16 cellular contexts compared by ENCODE assay signal in the genomic region with DNA sequence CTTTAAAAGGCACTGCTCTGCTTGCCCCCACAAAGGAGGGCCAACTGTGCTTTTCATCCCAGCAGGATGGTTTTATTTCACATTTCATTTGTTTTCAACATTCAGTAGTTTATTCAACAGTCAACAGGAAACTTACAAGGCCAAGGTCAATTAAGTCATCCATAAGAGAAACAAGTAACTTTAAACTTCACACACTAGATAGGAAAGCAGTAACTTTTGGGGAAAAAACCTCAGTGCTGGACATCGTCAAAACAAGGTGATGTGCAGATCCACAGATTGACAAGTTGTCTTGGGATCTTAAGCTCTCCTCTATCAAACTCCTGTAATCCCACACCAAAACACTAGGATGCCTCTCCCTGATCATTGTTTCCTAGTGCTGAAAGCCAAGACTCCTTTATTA. TPM values are rescaled to one million over a fixed set of nuclear protein-coding genes. Genes with fewer than 3 reads are reported as not detected.
A peak's percentile ranks its signal among the peaks of the same experiment; 100 is the strongest.
DNase-seq lines count a peak whose midpoint lies in the region; ATAC-seq, FAIRE-seq and TF ChIP-seq lines count a peak whose summit lies in the region.
"Had no signal": no experiment of that assay in that cellular context is flagged by ENCODE, and none has a peak within 500 bp of the region (broad histone marks: within the 10 kb centered on the region; RNA-seq: fewer than 3 reads in every experiment).

No MANE protein-coding gene starts in this region.

- H3K4me3 ChIP-seq in BE2C (ENCODE audit: low read depth, low read length), result no peak overlapping the region
- H3K4me3 ChIP-seq in GM12878, result no peak overlapping the region
- H3K4me3 ChIP-seq in neural progenitor cell, result no peak overlapping the region
- H3K4me3 ChIP-seq: thoracic aorta had no signal

- no peak for DNase-seq in BE2C
- no peak for DNase-seq in HFFc6
- no peak for DNase-seq in GM12878 (ENCODE audit: low read depth, low spot score)
- no peak for DNase-seq in neural progenitor cell (ENCODE audit: low spot score)
- DNase-seq in cerebellum (ENCODE audit: low spot score), result no peak
- DNase-seq in NCI-H446 treated with DMSO at 0.1 percent for 48 hours (lab: John Stamatoyannopoulos, UW), result no peak
- no peak for DNase-seq in DMS79 treated with DMSO at 0.1 percent for 48 hours (lab: John Stamatoyannopoulos, UW)
- DNase-seq: activated CD4-positive, alpha-beta T cell treated with anti-CD3 and anti-CD28 coated beads for 1 hour; activated gamma-delta T cell; anterior cingulate cortex; COR-L47; effector memory CD8-positive, alpha-beta T cell; NCI-H1436 treated with DMSO at 0.1 percent for 48 hours; T-helper 9 cell had no signal

- RAD21 ChIA-PET in GM12878 (lab: Charles Lee; ENCODE audit: unreplicated experiment), result interaction anchor here (0.8 kb wide), 1 partner anchor 9 kb away, joined by 3 read pairs; no protein-coding TSS in a partner anchor

- peaks cover 70% of the 10 kb centered on the region for H3F3A ChIP-seq in neural progenitor cell (ENCODE audit: low read depth)

- H3K4me1 Mint-ChIP-seq in HFFc6 (ENCODE audit: low read depth), result peaks cover 27% of the 10 kb centered on the region
- peaks cover 13% of the 10 kb centered on the region for H3K4me1 Mint-ChIP-seq in neural progenitor cell

- ATAC-seq in GM12878 (no peak), HG03469 (IDR thresholded peaks at IDR 0.05; ENCODE audit: unreplicated experiment) (no peak)
- ATAC-seq: effector memory CD8-positive, alpha-beta T cell had no signal

- no peaks in the 10 kb centered on the region for H3K27me3 Mint-ChIP-seq in HFFc6 (ENCODE audit: insufficient read depth)
- peaks cover 3% of the 10 kb centered on the region for H3K27me3 Mint-ChIP-seq in neural progenitor cell (ENCODE audit: insufficient read depth, low read depth)
- H3K27me3 Mint-ChIP-seq: effector memory CD8-positive, alpha-beta T cell had no signal

- TSS peak; percentile 18 for BruUV-seq in GM12878 (replicated peaks; lab: Mats Ljungman, UMichigan)

- no peak overlapping the region; the same call in 1 of the 2 replicates for H3K27ac Mint-ChIP-seq in HFFc6
- H3K27ac Mint-ChIP-seq in neural progenitor cell, result peak overlapping the region; percentile 67
- H3K27ac Mint-ChIP-seq: effector memory CD8-positive, alpha-beta T cell had no signal

- FAIRE-seq in GM12878 (lab: Jason Lieb, UNC), result no peak

- H3K4me3 Mint-ChIP-seq in HFFc6 (no peak overlapping the region), neural progenitor cell (no peak overlapping the region)
- H3K4me3 Mint-ChIP-seq: effector memory CD8-positive, alpha-beta T cell had no signal

- H2AFZ ChIP-seq in GM12878 (ENCODE audit: control insufficient read depth, low read depth, low read length), result no peak overlapping the region
- no peak overlapping the region for H2AFZ ChIP-seq in neural progenitor cell (replicated peaks)

- H3K4me2 ChIP-seq in GM12878 (ENCODE audit: control insufficient read depth, insufficient read depth) (no peak overlapping the region), neural progenitor cell (no peak overlapping the region)

- H3K79me2 ChIP-seq in GM12878 (ENCODE audit: control insufficient read depth, insufficient read depth, low read length) (no peaks in the 10 kb centered on the region), neural progenitor cell (ENCODE audit: low read depth) (peaks cover 9% of the 10 kb centered on the region)

- H3K9me3 Mint-ChIP-seq in HFFc6, result no peaks in the 10 kb centered on the region
- no peaks in the 10 kb centered on the region for H3K9me3 Mint-ChIP-seq in neural progenitor cell
- H3K9me3 Mint-ChIP-seq: effector memory CD8-positive, alpha-beta T cell had no signal

- WGBS in GM12878 (ENCODE audit: insufficient coverage, insufficient replicate concordance, low lambda C conversion rate, missing lambda C conversion rate), result 100% methylated on average over 1 of the region's 1 CpG

- no peak for TF ChIP-seq POLR2A in GM12878 (IDR thresholded peaks at IDR 0.05; ENCODE audit: low read depth, low read length)

- intact Hi-C loops in GM12878 (cut with micrococcal nuclease; ENCODE audit: unreplicated experiment), result no loop called here

- H3K4me1 ChIP-seq in BE2C, result no peaks in the 10 kb centered on the region; the same call in 1 of the 2 replicates
- H3K4me1 ChIP-seq in GM12878 (ENCODE audit: control insufficient read depth, insufficient read depth, low read length), result no peaks in the 10 kb centered on the region
- H3K4me1 ChIP-seq in neural progenitor cell, result no peaks in the 10 kb centered on the region

- no peak overlapping the region for H3K27ac ChIP-seq in GM12878 (ENCODE audit: control insufficient read depth, insufficient read depth)
- H3K27ac ChIP-seq in neural progenitor cell, result no peak overlapping the region

- SMC1A ChIA-PET in GM12878 (lab: Charles Lee; ENCODE audit: uncharacterized antibody, unreplicated experiment), result interaction anchor here (0.7 to 2.8 kb wide), 5 partner anchors 9 to 49 kb away, joined by 3 to 9 read pairs (median 4); no protein-coding TSS in a partner anchor

- peaks cover 32% of the 10 kb centered on the region for H3K36me3 Mint-ChIP-seq in HFFc6 (ENCODE audit: low read depth)
- peaks cover 32% of the 10 kb centered on the region for H3K36me3 Mint-ChIP-seq in neural progenitor cell

- TF ChIP-seq CTCF in BE2C (IDR thresholded peaks at IDR 0.05; ENCODE audit: low read depth, low read length) (peak; percentile 22), HFFc6 (IDR thresholded peaks at IDR 0.05) (0 out of 2 replicates have a peak, but pooled peaks have one; percentile 27), GM12878 (IDR thresholded peaks at IDR 0.05 in 2 of 3, conservative IDR thresholded peaks at IDR 0.05 in 1 of 3; ENCODE audit: control insufficient read depth in 2 of 3, extremely low read depth in 1 of 3, insufficient read depth in 1 of 3, low read depth in 3 of 3, low read length in 3 of 3) (no peak), neural progenitor cell (IDR thresholded peaks at IDR 0.05) (peak; percentile 8)

- no peak for TF ChIP-seq EP300 in GM12878 (IDR thresholded peaks at IDR 0.05; ENCODE audit: borderline replicate concordance in 1 of 2, control insufficient read depth in 1 of 2, low read depth in 2 of 2, low read length in 2 of 2)

- peaks cover 58% of the 10 kb centered on the region for H3K36me3 ChIP-seq in BE2C
- peaks cover 6 to 26% of the 10 kb centered on the region in 2 experiments; a peak in 3 of 4 replicates for H3K36me3 ChIP-seq in GM12878 (ENCODE audit: control insufficient read depth in 2 of 2, insufficient read depth in 2 of 2, low read length in 1 of 2)
- peaks cover 3% of the 10 kb centered on the region for H3K36me3 ChIP-seq in neural progenitor cell

- CTCF ChIA-PET in GM12878 (lab: Yijun Ruan, JAX), result interaction anchor here (0.8 to 5.7 kb wide), 5 partner anchors 11 to 40 kb away, joined by 3 to 44 read pairs (median 4); no protein-coding TSS in a partner anchor

- H4K20me1 ChIP-seq in GM12878 (ENCODE audit: control insufficient read depth, insufficient read depth) (no peaks in the 10 kb centered on the region), neural progenitor cell (ENCODE audit: low read depth) (peaks cover 55% of the 10 kb centered on the region)

- H3K27me3 ChIP-seq in BE2C (no peaks in the 10 kb centered on the region), GM12878 (replicated peaks in 1 of 2; ENCODE audit: control insufficient read depth in 2 of 2, insufficient read depth in 2 of 2, low read length in 1 of 2) (no peaks in the 10 kb centered on the region), neural progenitor cell (no peaks in the 10 kb centered on the region)

- H3K9me3 ChIP-seq in BE2C (no peaks in the 10 kb centered on the region), GM12878 (replicated peaks; ENCODE audit: control insufficient read depth, insufficient read depth, low read length) (no peaks in the 10 kb centered on the region), neural progenitor cell (ENCODE audit: low read depth) (no peaks in the 10 kb centered on the region)
- H3K9me3 ChIP-seq: thoracic aorta had no signal

- no peak overlapping the region for H3K9ac ChIP-seq in GM12878 (ENCODE audit: control insufficient read depth, insufficient read depth, low read length)
- H3K9ac ChIP-seq in neural progenitor cell, result no peak overlapping the region

- POLR2A ChIA-PET in GM12878 (lab: Charles Lee), result interaction anchor here (0.6 to 1.4 kb wide), 3 partner anchors 9 to 28 kb away, joined by 3 to 4 read pairs (median 4); no protein-coding TSS in a partner anchor

- no peak for TF ChIP-seq RAD21 in GM12878 (IDR thresholded peaks at IDR 0.05; ENCODE audit: insufficient read depth, low read depth, low read length)

- in situ Hi-C loops in GM12878 (cut with MboI), result loop anchor here (5.0 kb wide), 1 partner anchor 39 kb away; no protein-coding TSS in a partner anchor

RNA-seq across cellular contexts. Expression of a gene that starts 18.5 kb away (rescaled TPM):
- polyA plus RNA-seq in BE2C (2012; ENCODE audit: insufficient read depth, insufficient read length, low read depth), result 506 TPM
- 100 to 1,000 TPM; 181 to 207 (median 193) TPM for total RNA-seq in HFFc6 (2021; fragmentation: NEBNext Ultra II Directional; extraction: Animal tissue kit (Norgen Biotek cat#: 25700))
- total RNA-seq in GM12878 (2013; cell fraction: nucleolus; rRNA removed), result 68.6 and 83.4 TPM in 2 replicates
- 16.5 and 16.8 TPM in 2 replicates for total RNA-seq in GM12878 (2014; rRNA removed)
- total RNA-seq in GM12878 (2014; rRNA removed; fragmentation: Illumina TruSeq; extraction: Trizol), result 36.2 and 39.9 TPM in 2 replicates
- total RNA-seq in GM12878 (2021), result 62.3 and 72.8 TPM in 2 replicates
- 52.9 TPM for polyA plus RNA-seq in GM12878 (2011; ENCODE audit: low read depth)
- polyA plus RNA-seq in GM12878 (2011; rRNA removed), result 84.5 and 104 TPM in 2 replicates
- 78.3 and 81.2 TPM in 2 replicates for polyA plus RNA-seq in GM12878 (2011; cell fraction: cytosol; rRNA removed)
- polyA plus RNA-seq in GM12878 (2011; cell fraction: nucleus; rRNA removed), result 72.4 and 101 TPM in 2 replicates
- polyA plus RNA-seq in GM12878 (2012), result 70.1 and 111 TPM in 2 replicates
- polyA plus RNA-seq in GM12878 (2014; fragmentation: Illumina TruSeq; extraction: Trizol), result 60.5 and 63.8 TPM in 2 replicates
- polyA plus RNA-seq in GM12878 (2014; fragmentation: Nextera tagmentation; extraction: Ambion mirVana), result 1 to 10 TPM; 3.8 to 4.1 TPM
- polyA plus RNA-seq in GM12878 (2014; rRNA removed), result 44.7 and 48.6 TPM in 2 replicates
- 10 to 100 TPM; 11.1 to 11.5 TPM for polyA plus RNA-seq in GM12878 (2016; fragmentation: Nextera tagmentation; extraction: Ambion mirVana)
- polyA minus RNA-seq in GM12878 (2011; rRNA and poly(A)+ RNA removed), result 71.0 and 98.3 TPM in 2 replicates
- 30.1 and 32.1 TPM in 2 replicates for polyA minus RNA-seq in GM12878 (2011; cell fraction: cytosol; rRNA and poly(A)+ RNA removed)
- 22.1 and 37.8 TPM in 2 replicates for polyA minus RNA-seq in GM12878 (2011; cell fraction: nucleus; rRNA and poly(A)+ RNA removed)
- 73.4 and 104 TPM in 2 replicates for total RNA-seq in neural progenitor cell (ENCODE audit: low replicate concordance)
- 45.1 TPM for total RNA-seq in cerebellum

RNA-seq across cellular contexts. Expression of a gene that starts 29.1 kb away (rescaled TPM):
- polyA plus RNA-seq in BE2C (2012; ENCODE audit: insufficient read depth, insufficient read length, low read depth), result 9.3 TPM
- total RNA-seq in HFFc6 (2021; fragmentation: NEBNext Ultra II Directional; extraction: Animal tissue kit (Norgen Biotek cat#: 25700)), result 100 to 1,000 TPM; 209 to 260 (median 211) TPM
- total RNA-seq in GM12878 (2013; cell fraction: nucleolus; rRNA removed), result 0.86 TPM in 1 of 2 replicates, not detected in the other
- total RNA-seq in GM12878 (2014; rRNA removed), result 0.93 and 1.6 TPM in 2 replicates
- total RNA-seq in GM12878 (2014; rRNA removed; fragmentation: Illumina TruSeq; extraction: Trizol), result 2.3 and 2.7 TPM in 2 replicates
- total RNA-seq in GM12878 (2021), result 3.6 and 4.3 TPM in 2 replicates
- polyA plus RNA-seq in GM12878 (2011; ENCODE audit: low read depth), result 2.1 TPM
- polyA plus RNA-seq in GM12878 (2011; rRNA removed), result 0.20 and 0.27 TPM in 2 replicates
- 0.12 and 0.40 TPM in 2 replicates for polyA plus RNA-seq in GM12878 (2011; cell fraction: cytosol; rRNA removed)
- 0.22 and 0.48 TPM in 2 replicates for polyA plus RNA-seq in GM12878 (2011; cell fraction: nucleus; rRNA removed)
- 3.1 and 4.2 TPM in 2 replicates for polyA plus RNA-seq in GM12878 (2012)
- polyA plus RNA-seq in GM12878 (2014; fragmentation: Illumina TruSeq; extraction: Trizol), result 1.8 and 3.3 TPM in 2 replicates
- 1 to 10 TPM; 2.5 to 2.9 TPM for polyA plus RNA-seq in GM12878 (2014; fragmentation: Nextera tagmentation; extraction: Ambion mirVana)
- 2.7 and 3.1 TPM in 2 replicates for polyA plus RNA-seq in GM12878 (2014; rRNA removed)
- 1 to 10 TPM; 2.0 to 3.2 TPM for polyA plus RNA-seq in GM12878 (2016; fragmentation: Nextera tagmentation; extraction: Ambion mirVana)
- not detected in 2 replicates for polyA minus RNA-seq in GM12878 (2011; rRNA and poly(A)+ RNA removed)
- polyA minus RNA-seq in GM12878 (2011; cell fraction: cytosol; rRNA and poly(A)+ RNA removed), result not detected in 2 replicates
- polyA minus RNA-seq in GM12878 (2011; cell fraction: nucleus; rRNA and poly(A)+ RNA removed), result not detected in 2 replicates
- total RNA-seq in neural progenitor cell (ENCODE audit: low replicate concordance), result 0.30 and 0.74 TPM in 2 replicates
- total RNA-seq in cerebellum, result 2.9 TPM

RNA-seq across cellular contexts. Expression of a gene that starts 34.6 kb away (rescaled TPM):
- polyA plus RNA-seq in BE2C (2012; ENCODE audit: insufficient read depth, insufficient read length, low read depth), result 67.8 TPM
- total RNA-seq in HFFc6 (2021; fragmentation: NEBNext Ultra II Directional; extraction: Animal tissue kit (Norgen Biotek cat#: 25700)), result 10 to 100 TPM; 62.2 to 82.1 (median 74.0) TPM
- 12.3 and 13.8 TPM in 2 replicates for total RNA-seq in GM12878 (2013; cell fraction: nucleolus; rRNA removed)
- 46.1 and 48.2 TPM in 2 replicates for total RNA-seq in GM12878 (2014; rRNA removed)
- 76.7 and 76.9 TPM in 2 replicates for total RNA-seq in GM12878 (2014; rRNA removed; fragmentation: Illumina TruSeq; extraction: Trizol)
- 55.6 and 57.2 TPM in 2 replicates for total RNA-seq in GM12878 (2021)
- 43.2 TPM for polyA plus RNA-seq in GM12878 (2011; ENCODE audit: low read depth)
- 39.3 and 52.5 TPM in 2 replicates for polyA plus RNA-seq in GM12878 (2011; rRNA removed)
- 22.2 and 24.0 TPM in 2 replicates for polyA plus RNA-seq in GM12878 (2011; cell fraction: cytosol; rRNA removed)
- polyA plus RNA-seq in GM12878 (2011; cell fraction: nucleus; rRNA removed), result 11.3 and 14.8 TPM in 2 replicates
- 52.7 and 64.5 TPM in 2 replicates for polyA plus RNA-seq in GM12878 (2012)
- 99.2 and 133 TPM in 2 replicates for polyA plus RNA-seq in GM12878 (2014; fragmentation: Illumina TruSeq; extraction: Trizol)
- polyA plus RNA-seq in GM12878 (2014; fragmentation: Nextera tagmentation; extraction: Ambion mirVana), result 10 to 100 TPM; 11.8 to 20.3 TPM
- polyA plus RNA-seq in GM12878 (2014; rRNA removed), result 43.4 and 45.4 TPM in 2 replicates
- 10 to 100 TPM; 36.6 to 41.6 TPM for polyA plus RNA-seq in GM12878 (2016; fragmentation: Nextera tagmentation; extraction: Ambion mirVana)
- 13.1 TPM in 2 replicates for polyA minus RNA-seq in GM12878 (2011; rRNA and poly(A)+ RNA removed)
- polyA minus RNA-seq in GM12878 (2011; cell fraction: cytosol; rRNA and poly(A)+ RNA removed), result 10.4 and 11.5 TPM in 2 replicates
- 3.0 and 5.5 TPM in 2 replicates for polyA minus RNA-seq in GM12878 (2011; cell fraction: nucleus; rRNA and poly(A)+ RNA removed)
- 206 and 208 TPM in 2 replicates for total RNA-seq in neural progenitor cell (ENCODE audit: low replicate concordance)
- 65.9 TPM for total RNA-seq in cerebellum

RNA-seq across cellular contexts. Expression of a gene that starts 40.9 kb away (rescaled TPM):
- 15.1 TPM for polyA plus RNA-seq in BE2C (2012; ENCODE audit: insufficient read depth, insufficient read length, low read depth)
- total RNA-seq in HFFc6 (2021; fragmentation: NEBNext Ultra II Directional; extraction: Animal tissue kit (Norgen Biotek cat#: 25700)), result 10 to 100 TPM; 16.5 to 21.9 (median 19.6) TPM
- total RNA-seq in GM12878 (2013; cell fraction: nucleolus; rRNA removed), result 99.3 and 112 TPM in 2 replicates
- total RNA-seq in GM12878 (2014; rRNA removed) (63.7 and 69.0 TPM in 2 replicates), GM12878 (2014; rRNA removed; fragmentation: Illumina TruSeq; extraction: Trizol) (62.3 and 63.1 TPM in 2 replicates), GM12878 (2021) (60.8 and 63.4 TPM in 2 replicates), neural progenitor cell (ENCODE audit: low replicate concordance) (23.4 and 26.2 TPM in 2 replicates), cerebellum (8.7 TPM)
- polyA plus RNA-seq in GM12878 (2011; ENCODE audit: low read depth), result 61.3 TPM
- polyA plus RNA-seq in GM12878 (2011; rRNA removed) (116 and 127 TPM in 2 replicates), GM12878 (2014; fragmentation: Illumina TruSeq; extraction: Trizol) (66.0 and 77.8 TPM in 2 replicates), GM12878 (2014; fragmentation: Nextera tagmentation; extraction: Ambion mirVana) (10 to 100 TPM; 61.3 to 75.6 TPM), GM12878 (2014; rRNA removed) (60.9 and 64.2 TPM in 2 replicates), GM12878 (2016; fragmentation: Nextera tagmentation; extraction: Ambion mirVana) (10 to 100 TPM; 34.2 to 39.9 TPM)
- polyA plus RNA-seq in GM12878 (2011; cell fraction: cytosol; rRNA removed), result 107 and 138 TPM in 2 replicates
- 75.2 and 94.2 TPM in 2 replicates for polyA plus RNA-seq in GM12878 (2011; cell fraction: nucleus; rRNA removed)
- 52.4 and 59.0 TPM in 2 replicates for polyA plus RNA-seq in GM12878 (2012)
- 92.8 and 107 TPM in 2 replicates for polyA minus RNA-seq in GM12878 (2011; rRNA and poly(A)+ RNA removed)
- 31.8 and 40.1 TPM in 2 replicates for polyA minus RNA-seq in GM12878 (2011; cell fraction: cytosol; rRNA and poly(A)+ RNA removed)
- polyA minus RNA-seq in GM12878 (2011; cell fraction: nucleus; rRNA and poly(A)+ RNA removed), result 31.7 and 39.3 TPM in 2 replicates

Comparison
In these comparisons a context has a peak if more than half of its experiments do, and no peak if none do; other contexts are left out.
1. CTCF ChIP-seq: peak in BE2C (single experiment), HFFc6 (single experiment) and neural progenitor cell (single experiment); none in GM12878 (0 of 3).
2. RNA of a gene that starts 29.1 kb away (total RNA-seq): 209 to 260 TPM in HFFc6; 2.9 TPM in cerebellum (single experiment), 0.86 to 4.3 TPM in GM12878 and 0.30 to 0.74 TPM in neural progenitor cell; every median in the first group is over 10 times any median in the second.